Comparison of ENCODE assay signal across 1 cellular context in the genomic region with DNA sequence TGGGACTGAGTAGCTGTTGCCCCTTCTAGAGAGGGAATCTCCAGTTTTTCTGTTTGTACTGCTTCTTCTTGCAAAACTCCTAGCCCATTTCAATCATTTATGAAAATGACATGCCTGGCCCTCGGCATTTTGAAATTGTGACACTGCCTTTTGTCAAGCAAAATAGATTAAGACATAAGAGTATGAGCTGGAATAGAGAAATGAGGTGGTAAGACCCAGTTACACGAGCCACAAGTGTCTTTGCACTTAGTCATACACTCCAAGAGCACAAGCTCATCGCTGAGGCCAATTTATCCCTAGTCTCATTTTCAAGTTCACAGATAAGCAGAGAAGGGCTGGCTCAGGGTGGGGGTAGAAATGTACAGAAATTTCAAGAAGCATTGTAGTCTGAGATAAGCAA.
TF ChIP-seq lines count a peak whose summit lies in the region.

No MANE protein-coding gene starts in this region.

TF ChIP-seq in IMR-90, 13 proteins besides CTCF, POLR2A, EP300 and RAD21 (continued from another document):
- TF ChIP-seq, protein P1, sequence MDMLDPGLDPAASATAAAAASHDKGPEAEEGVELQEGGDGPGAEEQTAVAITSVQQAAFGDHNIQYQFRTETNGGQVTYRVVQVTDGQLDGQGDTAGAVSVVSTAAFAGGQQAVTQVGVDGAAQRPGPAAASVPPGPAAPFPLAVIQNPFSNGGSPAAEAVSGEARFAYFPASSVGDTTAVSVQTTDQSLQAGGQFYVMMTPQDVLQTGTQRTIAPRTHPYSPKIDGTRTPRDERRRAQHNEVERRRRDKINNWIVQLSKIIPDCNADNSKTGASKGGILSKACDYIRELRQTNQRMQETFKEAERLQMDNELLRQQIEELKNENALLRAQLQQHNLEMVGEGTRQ (IDR thresholded peaks at IDR 0.05; ENCODE audit: low read depth, low read length) = no peak
